ENCODE assay signal across 8 cellular contexts in the genomic region with DNA sequence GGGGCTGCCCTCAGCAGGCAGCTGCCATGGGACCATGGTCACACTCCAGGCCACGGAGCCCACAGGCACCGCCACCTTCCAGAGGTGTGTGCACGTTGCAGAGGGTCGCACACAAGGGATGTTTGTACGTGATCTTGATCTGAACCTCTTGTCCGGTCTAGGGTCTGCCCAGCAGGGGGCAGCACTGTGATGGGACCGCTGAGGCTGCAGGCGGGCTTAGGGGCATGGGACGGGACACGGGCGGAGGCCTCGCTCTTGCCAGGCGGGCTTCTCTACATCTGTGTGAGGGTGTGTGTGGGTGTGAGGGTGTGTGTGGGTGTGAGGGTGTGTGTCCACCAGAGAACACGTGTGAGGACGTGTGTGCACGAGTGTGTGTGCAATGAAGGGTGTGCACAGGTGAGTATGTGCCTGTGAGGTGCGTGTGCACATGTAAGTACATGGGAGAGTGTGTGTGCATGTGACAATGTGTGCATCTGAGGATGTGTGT. TPM values are rescaled to one million over a fixed set of nuclear protein-coding genes. Genes with fewer than 3 reads are reported as not detected.
A peak's percentile ranks its signal among the peaks of the same experiment; 100 is the strongest.
DNase-seq lines count a peak whose midpoint lies in the region; ATAC-seq and TF ChIP-seq lines count a peak whose summit lies in the region.

No MANE protein-coding gene starts in this region.

- intact Hi-C loops in upper lobe of right lung (cut with DNase I), result no loop called here

- H3K4me3 ChIP-seq in CD4-positive, CD25-positive, alpha-beta regulatory T cell (ENCODE audit: low read depth, low read length), result no peak overlapping the region
- H3K4me3 ChIP-seq in upper lobe of right lung, result no peak overlapping the region

- H3K4me3 Mint-ChIP-seq in CD4-positive, CD25-positive, alpha-beta regulatory T cell, result no peak overlapping the region

- peak; percentile 37 to 62 (median 59) for DNase-seq in CD4-positive, CD25-positive, alpha-beta regulatory T cell
- DNase-seq in KBM-7, result peak; percentile 41
- DNase-seq in activated CD8-positive, alpha-beta memory T cell treated with anti-CD3 and anti-CD28 coated beads for 1 hour (ENCODE audit: extremely low read depth in 1 of 2, low read depth in 1 of 2), result peak; percentile 27 to 56
- DNase-seq in erythroblast (lab: John Stamatoyannopoulos, UW), result peak; percentile 86 to 90
- DNase-seq in omental fat pad (ENCODE audit: low spot score), result peak; percentile 61
- peak; percentile 81 for DNase-seq in upper lobe of right lung
- DNase-seq in NCI-H187 (lab: John Stamatoyannopoulos, UW), result no peak
- no peak for DNase-seq in middle frontal gyrus (ENCODE audit: extremely low spot score, low spot score)

- no peak overlapping the region for H3K27ac Mint-ChIP-seq in CD4-positive, CD25-positive, alpha-beta regulatory T cell

- in situ Hi-C loops in KBM-7 (cut with MboI; ENCODE audit: low pct_unique_long_range_greater_than_20kb, low sequenced_read_pairs), result no loop called here

- no peaks in the 10 kb centered on the region for H3K4me1 ChIP-seq in CD4-positive, CD25-positive, alpha-beta regulatory T cell (ENCODE audit: control insufficient read depth, insufficient read depth, low read length, poor library complexity, severe bottlenecking)
- no peaks in the 10 kb centered on the region for H3K4me1 ChIP-seq in upper lobe of right lung

- no peaks in the 10 kb centered on the region for H3K9me3 ChIP-seq in CD4-positive, CD25-positive, alpha-beta regulatory T cell (ENCODE audit: control insufficient read depth in 2 of 2, low read length in 2 of 2)
- H3K9me3 ChIP-seq in upper lobe of right lung, result no peaks in the 10 kb centered on the region

- no peak for TF ChIP-seq POLR2A in erythroblast (IDR thresholded peaks at IDR 0.05; ENCODE audit: low read length)

- no peaks in the 10 kb centered on the region for H3K36me3 Mint-ChIP-seq in CD4-positive, CD25-positive, alpha-beta regulatory T cell

- TF ChIP-seq CTCF in omental fat pad (IDR thresholded peaks at IDR 0.05) (no peak), upper lobe of right lung (IDR thresholded peaks at IDR 0.05) (peak; percentile 60)

- H3K9me3 Mint-ChIP-seq in CD4-positive, CD25-positive, alpha-beta regulatory T cell, result peaks cover 0 to 3% (median 0%) of the 10 kb centered on the region in 7 donors

- no peaks in the 10 kb centered on the region for H3K36me3 ChIP-seq in CD4-positive, CD25-positive, alpha-beta regulatory T cell (ENCODE audit: control insufficient read depth, insufficient read depth, low read length)
- H3K36me3 ChIP-seq in upper lobe of right lung, result no peaks in the 10 kb centered on the region

- peak in 1 of 2 donors; percentile 44 for ATAC-seq in CD4-positive, CD25-positive, alpha-beta regulatory T cell (ENCODE audit: low read depth in 2 of 2)
- ATAC-seq in omental fat pad (ENCODE audit: low FRiP score) (peak; percentile 6), upper lobe of right lung (peak; percentile 74)

- peaks cover 6% of the 10 kb centered on the region for H3K27me3 Mint-ChIP-seq in CD4-positive, CD25-positive, alpha-beta regulatory T cell

- H3K4me1 Mint-ChIP-seq in CD4-positive, CD25-positive, alpha-beta regulatory T cell, result peaks cover 0 to 7% (median 6%) of the 10 kb centered on the region in 4 donors

- H3K27ac ChIP-seq in CD4-positive, CD25-positive, alpha-beta regulatory T cell (ENCODE audit: insufficient read depth, low read length, poor library complexity, severe bottlenecking), result no peak overlapping the region
- H3K27ac ChIP-seq in upper lobe of right lung, result no peak overlapping the region

- peaks cover 4% of the 10 kb centered on the region for H3K27me3 ChIP-seq in CD4-positive, CD25-positive, alpha-beta regulatory T cell (ENCODE audit: control insufficient read depth, insufficient read depth, low read length)
- peaks cover 57% of the 10 kb centered on the region for H3K27me3 ChIP-seq in upper lobe of right lung

RNA-seq across cellular contexts. Expression of a gene that starts 52.4 kb away (rescaled TPM):
- 10.6 TPM for total RNA-seq in CD4-positive, CD25-positive, alpha-beta regulatory T cell
- polyA plus RNA-seq in CD4-positive, CD25-positive, alpha-beta regulatory T cell, result under 1 TPM; 0.06 to 0.45 (median 0.30) TPM
- total RNA-seq in omental fat pad (under 1 TPM; 0.09 to 0.38 (median 0.26) TPM), upper lobe of right lung (0.32 TPM)

Comparison
In these comparisons a context has a peak if more than half of its experiments do, and no peak if none do; other contexts are left out.
1. DNase-seq: peak in CD4-positive, CD25-positive, alpha-beta regulatory T cell (3 of 3), KBM-7 (single experiment), activated CD8-positive, alpha-beta memory T cell treated with anti-CD3 and anti-CD28 coated beads for 1 hour (2 of 2), erythroblast (2 of 2), omental fat pad (single experiment) and upper lobe of right lung (single experiment); none in NCI-H187 (0 of 2) and middle frontal gyrus (single experiment).